1 cellular context compared by ENCODE assay signal in genomic region chr2:9699139-9699823, GRCh38.
A peak's percentile ranks its signal among the peaks of the same experiment; 100 is the strongest.
TF ChIP-seq lines count a peak whose summit lies in the region.

No MANE protein-coding gene starts in this region.

TF ChIP-seq in K562, 482 proteins besides CTCF, POLR2A, EP300 and RAD21 (continued from another document):
- TF ChIP-seq HDAC2 (IDR thresholded peaks at IDR 0.05) (peak; percentile 19; the same call in 1 of the 2 replicates), ZNF639 (CRISPR knock-in tag; conservative IDR thresholded peaks at IDR 0.05 in 1 of 2, IDR thresholded peaks at IDR 0.05 in 1 of 2) (peak in 1 of 2 experiments; percentile 45; a peak in 1 of 4 replicates), FOSL1 (tag; conservative IDR thresholded peaks at IDR 0.05) (peak; percentile 91), MAFK (IDR thresholded peaks at IDR 0.05; ENCODE audit: low read length) (peak; percentile 73), TBP (optimal IDR thresholded peaks at IDR 0.05; ENCODE audit: low read depth, low read length) (no peak), ZNF384 (IDR thresholded peaks at IDR 0.05; ENCODE audit: low read depth, low read length) (peak; percentile 91), ZNF592 (IDR thresholded peaks at IDR 0.05) (0 out of 2 replicates have a peak, but pooled peaks have one; percentile 31), DPF2 (IDR thresholded peaks at IDR 0.05) (peak; percentile 36; the same call in 1 of the 2 replicates), TFE3 (CRISPR knock-in tag; IDR thresholded peaks at IDR 0.05) (peak; percentile 96), FOS (IDR thresholded peaks at IDR 0.05; ENCODE audit: extremely low read depth, insufficient read length) (peak; percentile 24), CBFA2T3 (IDR thresholded peaks at IDR 0.05) (peak; percentile 59), BRD4 (IDR thresholded peaks at IDR 0.05) (no peak), ATF3 (IDR thresholded peaks at IDR 0.05) (peak; percentile 84), ATF3 (CRISPR knock-in tag; conservative IDR thresholded peaks at IDR 0.05) (no peak), MAFG (tag; conservative IDR thresholded peaks at IDR 0.05) (peak; percentile 75), MAFF (IDR thresholded peaks at IDR 0.05; ENCODE audit: low read length) (peak; percentile 64), CBFA2T2 (conservative IDR thresholded peaks at IDR 0.05) (peak; percentile 79), HDAC1 (IDR thresholded peaks at IDR 0.05) (peak in 1 of 2 experiments; percentile 9; a peak in 1 of 4 replicates), RAD51 (IDR thresholded peaks at IDR 0.05; ENCODE audit: borderline replicate concordance, low read depth) (peak; percentile 95), BACH1 (tag; IDR thresholded peaks at IDR 0.05) (0 out of 2 replicates have a peak, but pooled peaks have one; percentile 40), MAX (CRISPR knock-in tag; IDR thresholded peaks at IDR 0.05) (peak; percentile 74), PHF21A (IDR thresholded peaks at IDR 0.05; ENCODE audit: borderline replicate concordance, low read depth) (no peak), C11orf30 (IDR thresholded peaks at IDR 0.05; ENCODE audit: low read depth) (peak; percentile 86), SRSF7 (optimal IDR thresholded peaks at IDR 0.05; ENCODE audit: low read depth, low read length) (no peak), USF1 (CRISPR knock-in tag; IDR thresholded peaks at IDR 0.05) (peak; percentile 82), RCOR1 (IDR thresholded peaks at IDR 0.05; ENCODE audit: borderline replicate concordance in 1 of 2, low read depth in 2 of 2, low read length in 2 of 2) (peak in 1 of 2 experiments; percentile 43; a peak in 1 of 4 replicates), MNT (conservative IDR thresholded peaks at IDR 0.05) (no peak), ZEB2 (IDR thresholded peaks at IDR 0.05) (peak; percentile 71), SMARCA4 (IDR thresholded peaks at IDR 0.05) (0 out of 2 replicates have a peak, but pooled peaks have one; percentile 33), USF2 (CRISPR knock-in tag; IDR thresholded peaks at IDR 0.05) (peak; percentile 72), PRPF4 (IDR thresholded peaks at IDR 0.05; ENCODE audit: insufficient read depth, low read depth, low read length, poor library complexity, severe bottlenecking) (no peak)
